ENCODE assay signal across 8 cellular contexts in genomic region chr2:174748948-174749347, GRCh38. TPM values are rescaled to one million over a fixed set of nuclear protein-coding genes. Genes with fewer than 3 reads are reported as not detected.
DNase-seq lines count a peak whose midpoint lies in the region; ATAC-seq, FAIRE-seq and TF ChIP-seq lines count a peak whose summit lies in the region.

No MANE protein-coding gene starts in this region.

- H3K27me3 ChIP-seq in dorsolateral prefrontal cortex = no peaks in the 10 kb centered on the region

- intact Hi-C loops in dorsolateral prefrontal cortex (cut with DNase I) = no loop called here

- TF ChIP-seq CTCF in D721Med (IDR thresholded peaks at IDR 0.05; ENCODE audit: insufficient read depth, missing control alignments) (peak; percentile 83), dorsolateral prefrontal cortex (IDR thresholded peaks at IDR 0.05 in 54 of 56, conservative IDR thresholded peaks at IDR 0.05 in 2 of 56; ENCODE audit: low read depth in 1 of 56, partially characterized antibody in 56 of 56) (peak; percentile 62 to 86 (median 80)), omental fat pad (IDR thresholded peaks at IDR 0.05) (peak in 1 of 3 donors; percentile 9)

- ATAC-seq in HG02642 (IDR thresholded peaks at IDR 0.05; ENCODE audit: poor library complexity, unreplicated experiment) = peak; percentile 38
- ATAC-seq in omental fat pad (ENCODE audit: low FRiP score) = no peak

- peak overlapping the region in 3 of 59 donors; percentile 6 to 19 (median 16) for H3K4me3 ChIP-seq in dorsolateral prefrontal cortex

- DNase-seq in D721Med (ENCODE audit: insufficient read length, low spot score) (no peak), NCI-H345 (lab: John Stamatoyannopoulos, UW) (peak; percentile 61), dorsolateral prefrontal cortex (peak in 8 of 10 donors; percentile 58 to 79 (median 62)), lung microvascular endothelial cell (ENCODE audit: low read depth in 2 of 2) (peak; percentile 55 to 74), omental fat pad (ENCODE audit: low spot score) (no peak)
- DNase-seq in activated CD4-positive, alpha-beta T cell treated with anti-CD3 and anti-CD28 coated beads, Interleukin-2, amount 50 U/mL, for 24 hours (ENCODE audit: low read depth in 1 of 2, low spot score in 1 of 2) = peak; percentile 41 to 70
- peak; percentile 43 to 55 for DNase-seq in stimulated activated CD8-positive, alpha-beta memory T cell treated with anti-CD3 and anti-CD28 coated beads, Interleukin-4, amount 100 ng/mL, for 1 hour (ENCODE audit: low read depth in 2 of 2, low spot score in 1 of 2)

- peak overlapping the region in 13 of 59 donors; percentile 4 to 59 (median 27) for H3K27ac ChIP-seq in dorsolateral prefrontal cortex

- FAIRE-seq in D721Med (lab: Jason Lieb, UNC) = peak; percentile 63

RNA-seq across cellular contexts. Expression of gene CHRNA1, which starts 15.3 kb away (rescaled TPM):
- 1 to 10 TPM in 46 of 120 experiments, under 1 TPM in 70, not detected in 4; 0.28 to 2.6 (median 0.94) TPM for total RNA-seq in dorsolateral prefrontal cortex
- total RNA-seq in lung microvascular endothelial cell = 0.40 and 1.1 TPM in 2 replicates
- not detected for total RNA-seq in omental fat pad

Comparison
In these comparisons a context has a peak if more than half of its experiments do, and no peak if none do; other contexts are left out.
1. DNase-seq: peak in NCI-H345 (single experiment), activated CD4-positive, alpha-beta T cell treated with anti-CD3 and anti-CD28 coated beads, Interleukin-2, amount 50 U/mL, for 24 hours (2 of 2), dorsolateral prefrontal cortex (8 of 10), lung microvascular endothelial cell (2 of 2) and stimulated activated CD8-positive, alpha-beta memory T cell treated with anti-CD3 and anti-CD28 coated beads, Interleukin-4, amount 100 ng/mL, for 1 hour (2 of 2); none in D721Med (single experiment) and omental fat pad (single experiment).